In genomic region chr10:64076322-64076940, GRCh38 we compare ENCODE assay signal across 29 cellular contexts.
"Had no signal": no experiment of that assay in that cellular context is flagged by ENCODE, and none has a peak within 500 bp of the region (broad histone marks: within the 10 kb centered on the region; RNA-seq: fewer than 3 reads in every experiment).

No MANE protein-coding gene starts in this region.

- H3K4me1 Mint-ChIP-seq: naive thymus-derived CD4-positive, alpha-beta T cell; stimulated activated naive B cell treated with anti-CD40 and anti-IgM and Interleukin-4, amounts not matched to agents 10 μg/mL and 1 μg/mL and 100 μg/mL, for 72 hours had no signal

- H3K9me3 Mint-ChIP-seq: neural crest cell; stimulated activated naive B cell treated with anti-CD40 and anti-IgM and Interleukin-4, amounts not matched to agents 10 μg/mL and 1 μg/mL and 100 μg/mL, for 72 hours had no signal

- ATAC-seq: left colon; lower lobe of right lung; mucosa of descending colon; naive thymus-derived CD4-positive, alpha-beta T cell; natural killer cell treated with Interleukin-12 subunit alpha and Interleukin-12 subunit beta and Interleukin-15 and Interleukin-18, amount 100 ng/mL, for 72 hours; psoas muscle; sciatic nerve; stimulated activated naive B cell treated with anti-CD40 and anti-IgM and Interleukin-4, amounts not matched to agents 10 μg/mL and 1 μg/mL and 100 μg/mL, for 72 hours; stimulated activated naive CD8-positive, alpha-beta T cell treated with anti-CD3 and anti-CD28 coated beads, Interleukin-15, Interleukin-2, amounts not matched to agents 100 U/mL and 50 U/mL, for 24 hours had no signal

- H3K27ac ChIP-seq: hepatocyte, left lung, lower lobe of right lung, neutrophil, parathyroid adenoma, psoas muscle, skin epidermis, stomach, testis, thyroid gland, transverse colon, upper lobe of left lung, vagina had no signal

- DNase-seq: left colon; left lung; lower lobe of right lung; mammary epithelial cell; mesenchymal stem cell; midbrain; mucosa of descending colon; naive thymus-derived CD4-positive, alpha-beta T cell; occipital lobe; psoas muscle; stimulated activated CD4-positive, alpha-beta T cell treated with anti-CD3 and anti-CD28 coated beads, Interleukin-12 subunit alpha, Interleukin-12 subunit beta, amount 100 ng/mL, for 4 hours; stimulated activated CD4-positive, alpha-beta T cell treated with anti-CD3 and anti-CD28 coated beads, Interleukin-15, amount 100 ng/mL, for 24 hours; stimulated activated CD4-positive, alpha-beta T cell treated with anti-CD3 and anti-CD28 coated beads, Interleukin-2, amount 100 ng/mL, for 24 hours; stimulated activated CD4-positive, alpha-beta T cell treated with anti-CD3 and anti-CD28 coated beads, Interleukin-4, amount 100 ng/mL, for 1 hour; stimulated activated naive B cell treated with anti-CD40 and anti-IgM and Interleukin-4, amounts not matched to agents 10 μg/mL and 1 μg/mL and 100 μg/mL, for 72 hours; stimulated activated naive CD8-positive, alpha-beta T cell treated with anti-CD3 and anti-CD28 coated beads, Interleukin-15, Interleukin-2, amounts not matched to agents 100 U/mL and 50 U/mL, for 24 hours; stomach; testis; thyroid gland; transverse colon; upper lobe of left lung had no signal

- H3K9me3 ChIP-seq: left lung, lower lobe of right lung, mucosa of descending colon, neutrophil, psoas muscle, stomach, testis, thyroid gland, transverse colon, upper lobe of left lung, vagina had no signal

- H3K4me2 ChIP-seq: hepatocyte had no signal

- H3K36me3 Mint-ChIP-seq: naive thymus-derived CD4-positive, alpha-beta T cell; natural killer cell treated with Interleukin-12 subunit alpha and Interleukin-12 subunit beta and Interleukin-15 and Interleukin-18, amount 100 ng/mL, for 72 hours; stimulated activated naive B cell treated with anti-CD40 and anti-IgM and Interleukin-4, amounts not matched to agents 10 μg/mL and 1 μg/mL and 100 μg/mL, for 72 hours had no signal

- H3K79me2 ChIP-seq: hepatocyte, parathyroid adenoma had no signal

- H2AFZ ChIP-seq: hepatocyte, parathyroid adenoma had no signal

- H3K27ac Mint-ChIP-seq: naive thymus-derived CD4-positive, alpha-beta T cell; natural killer cell treated with Interleukin-12 subunit alpha and Interleukin-12 subunit beta and Interleukin-15 and Interleukin-18, amount 100 ng/mL, for 72 hours; stimulated activated naive B cell treated with anti-CD40 and anti-IgM and Interleukin-4, amounts not matched to agents 10 μg/mL and 1 μg/mL and 100 μg/mL, for 72 hours had no signal

- H3K27me3 ChIP-seq: hepatocyte, left lung, neutrophil, stomach, testis, thyroid gland, transverse colon, upper lobe of left lung, vagina had no signal

- H3K4me1 ChIP-seq: left lung, lower lobe of right lung, parathyroid adenoma, psoas muscle, stomach, testis, thyroid gland, upper lobe of left lung, vagina had no signal

- H3K4me3 ChIP-seq: hepatocyte, left lung, lower lobe of right lung, mucosa of descending colon, psoas muscle, skin epidermis, stomach, testis, thyroid gland, transverse colon, upper lobe of left lung, vagina had no signal

- H3K9ac ChIP-seq: parathyroid adenoma had no signal

- H3K36me3 ChIP-seq: left lung, lower lobe of right lung, neutrophil, stomach, thyroid gland, transverse colon, upper lobe of left lung, vagina had no signal

- H3K4me3 Mint-ChIP-seq: naive thymus-derived CD4-positive, alpha-beta T cell; natural killer cell treated with Interleukin-12 subunit alpha and Interleukin-12 subunit beta and Interleukin-15 and Interleukin-18, amount 100 ng/mL, for 72 hours; neural crest cell; stimulated activated naive B cell treated with anti-CD40 and anti-IgM and Interleukin-4, amounts not matched to agents 10 μg/mL and 1 μg/mL and 100 μg/mL, for 72 hours had no signal
